ENCODE assay signal across 1 cellular context in genomic region chr20:50172347-50173013, GRCh38.
TF ChIP-seq lines count a peak whose summit lies in the region.

No MANE protein-coding gene starts in this region.

TF ChIP-seq in HepG2, 621 proteins besides CTCF, POLR2A, EP300 and RAD21 (continues in another document):
- peak; percentile 79; the same call in 1 of the 2 replicates for TF ChIP-seq NAIF1 (CRISPR knock-in tag; IDR thresholded peaks at IDR 0.05; ENCODE audit: borderline replicate concordance)
- peak; percentile 94; the same call in 1 of the 2 replicates for TF ChIP-seq ZNF83 (CRISPR knock-in tag; IDR thresholded peaks at IDR 0.05; ENCODE audit: borderline replicate concordance)
- no peak for TF ChIP-seq ZFP82 (CRISPR knock-in tag; IDR thresholded peaks at IDR 0.05; ENCODE audit: borderline replicate concordance)
- no peak for TF ChIP-seq SIX4 (CRISPR knock-in tag; IDR thresholded peaks at IDR 0.05)
- peak; percentile 70; the same call in 1 of the 2 replicates for TF ChIP-seq ZSCAN22 (CRISPR knock-in tag; IDR thresholded peaks at IDR 0.05)
- peak; percentile 74 for TF ChIP-seq CBX1 (IDR thresholded peaks at IDR 0.05; ENCODE audit: low read depth)
- no peak for TF ChIP-seq SMARCE1 (IDR thresholded peaks at IDR 0.05; ENCODE audit: borderline replicate concordance)
- TF ChIP-seq DZIP1 (CRISPR knock-in tag; IDR thresholded peaks at IDR 0.05), result peak; percentile 61; the same call in 1 of the 2 replicates
- TF ChIP-seq FOXK1 (CRISPR knock-in tag; IDR thresholded peaks at IDR 0.05; ENCODE audit: borderline replicate concordance, low read depth), result peak; percentile 53; the same call in 1 of the 2 replicates
- 0 out of 2 replicates have a peak, but pooled peaks have one; percentile 66 for TF ChIP-seq ZNF260 (CRISPR knock-in tag; IDR thresholded peaks at IDR 0.05; ENCODE audit: borderline replicate concordance, low read depth)
- TF ChIP-seq LRRFIP1 (CRISPR knock-in tag; conservative IDR thresholded peaks at IDR 0.05), result peak; percentile 78; the same call in 1 of the 2 replicates
- no peak; the same call in 1 of the 2 replicates for TF ChIP-seq ZNF850 (CRISPR knock-in tag; conservative IDR thresholded peaks at IDR 0.05)
- TF ChIP-seq ZBTB20 (CRISPR knock-in tag; IDR thresholded peaks at IDR 0.05; ENCODE audit: borderline replicate concordance, low read depth), result peak; percentile 73; the same call in 1 of the 2 replicates
- no peak; the same call in 1 of the 2 replicates for TF ChIP-seq CREB3 (CRISPR knock-in tag; IDR thresholded peaks at IDR 0.05)
- TF ChIP-seq ZBTB7A (CRISPR knock-in tag; IDR thresholded peaks at IDR 0.05), result peak; percentile 68
- no peak for TF ChIP-seq ZMYM2 (CRISPR knock-in tag; IDR thresholded peaks at IDR 0.05)
- no peak for TF ChIP-seq CHD4 (IDR thresholded peaks at IDR 0.05; ENCODE audit: borderline replicate concordance, low read length)
- peak; percentile 86; the same call in 1 of the 2 replicates for TF ChIP-seq GABPB1 (CRISPR knock-in tag; IDR thresholded peaks at IDR 0.05)
- peak; percentile 93 for TF ChIP-seq ARID4A (CRISPR knock-in tag; IDR thresholded peaks at IDR 0.05; ENCODE audit: borderline replicate concordance)
- TF ChIP-seq HNRNPUL1 (IDR thresholded peaks at IDR 0.05; ENCODE audit: low read depth, low read length), result no peak
- peak; percentile 27; the same call in 1 of the 2 replicates for TF ChIP-seq ZNF12 (CRISPR knock-in tag; IDR thresholded peaks at IDR 0.05)
- peak; percentile 91; the same call in 1 of the 2 replicates for TF ChIP-seq ZNF839 (CRISPR knock-in tag; IDR thresholded peaks at IDR 0.05; ENCODE audit: borderline replicate concordance)
- peak; percentile 86 for TF ChIP-seq RXRB (CRISPR knock-in tag; IDR thresholded peaks at IDR 0.05; ENCODE audit: borderline replicate concordance)
- peak; percentile 88; the same call in 1 of the 2 replicates for TF ChIP-seq PCBP1 (IDR thresholded peaks at IDR 0.05; ENCODE audit: borderline replicate concordance, low read depth, low read length)
- peak; percentile 93 for TF ChIP-seq HDAC1 (CRISPR knock-in tag; IDR thresholded peaks at IDR 0.05)
- no peak for TF ChIP-seq ZNF382 (CRISPR knock-in tag; IDR thresholded peaks at IDR 0.05; ENCODE audit: borderline replicate concordance)
- peak; percentile 43; the same call in 1 of the 2 replicates for TF ChIP-seq CC2D1A (CRISPR knock-in tag; IDR thresholded peaks at IDR 0.05)
- TF ChIP-seq ZBTB2 (CRISPR knock-in tag; IDR thresholded peaks at IDR 0.05; ENCODE audit: low read depth), result peak; percentile 36
- 0 out of 2 replicates have a peak, but pooled peaks have one; percentile 57 for TF ChIP-seq ADNP (CRISPR knock-in tag; IDR thresholded peaks at IDR 0.05)
- 0 out of 2 replicates have a peak, but pooled peaks have one; percentile 8 for TF ChIP-seq ZBTB21 (CRISPR knock-in tag; IDR thresholded peaks at IDR 0.05)
- TF ChIP-seq ZSCAN21 (CRISPR knock-in tag; IDR thresholded peaks at IDR 0.05; ENCODE audit: borderline replicate concordance), result peak; percentile 94
- TF ChIP-seq ZFY (CRISPR knock-in tag; IDR thresholded peaks at IDR 0.05), result peak; percentile 97
- no peak; the same call in 1 of the 2 replicates for TF ChIP-seq ZBTB33 (CRISPR knock-in tag; IDR thresholded peaks at IDR 0.05)
- peak; percentile 92; the same call in 1 of the 2 replicates for TF ChIP-seq ZNF333 (CRISPR knock-in tag; IDR thresholded peaks at IDR 0.05; ENCODE audit: borderline replicate concordance)
- TF ChIP-seq MTF2 (CRISPR knock-in tag; IDR thresholded peaks at IDR 0.05; ENCODE audit: borderline replicate concordance), result no peak; the same call in 1 of the 2 replicates
- TF ChIP-seq FUBP1 (CRISPR knock-in tag; IDR thresholded peaks at IDR 0.05; ENCODE audit: borderline replicate concordance), result 0 out of 2 replicates have a peak, but pooled peaks have one; percentile 28
- TF ChIP-seq ZNF501 (CRISPR knock-in tag; IDR thresholded peaks at IDR 0.05), result peak; percentile 94
- no peak; the same call in 1 of the 2 replicates for TF ChIP-seq AFF4 (CRISPR knock-in tag; IDR thresholded peaks at IDR 0.05)
- TF ChIP-seq MTA1 (CRISPR knock-in tag; IDR thresholded peaks at IDR 0.05; ENCODE audit: borderline replicate concordance), result peak; percentile 94
- TF ChIP-seq ZNF34 (CRISPR knock-in tag; IDR thresholded peaks at IDR 0.05; ENCODE audit: borderline replicate concordance), result peak; percentile 94
